21 cellular contexts compared by ENCODE assay signal in the genomic region with DNA sequence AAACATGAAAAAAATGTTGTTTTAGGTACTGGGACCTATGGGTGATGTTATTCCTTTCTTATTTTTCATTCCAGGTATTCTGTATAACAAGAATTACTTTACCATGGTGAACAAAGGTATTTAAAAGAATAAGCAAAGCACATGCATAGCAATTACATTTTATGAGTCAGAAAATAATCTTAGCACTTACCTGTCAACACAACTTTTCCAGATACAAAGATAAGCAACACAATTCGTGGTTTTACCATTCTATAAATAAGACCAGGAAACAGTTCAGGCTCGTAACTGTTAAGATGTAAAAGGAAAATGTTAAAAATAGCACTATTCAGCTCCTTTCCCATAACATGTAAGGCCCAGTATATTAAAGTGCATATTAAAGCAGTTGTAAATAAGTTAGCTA. TPM values are rescaled to one million over a fixed set of nuclear protein-coding genes. Genes with fewer than 3 reads are reported as not detected.
DNase-seq lines count a peak whose midpoint lies in the region; ATAC-seq and TF ChIP-seq lines count a peak whose summit lies in the region.
"Had no signal": no experiment of that assay in that cellular context is flagged by ENCODE, and none has a peak within 500 bp of the region (broad histone marks: within the 10 kb centered on the region; RNA-seq: fewer than 3 reads in every experiment).

No MANE protein-coding gene starts in this region.

- H3K27me3 ChIP-seq in cardiac muscle cell (no peaks in the 10 kb centered on the region), right cardiac atrium (ENCODE audit: control insufficient read depth, insufficient read depth) (no peaks in the 10 kb centered on the region), PC-9 (ENCODE audit: insufficient read depth, low read depth) (no peaks in the 10 kb centered on the region), breast epithelium (no peaks in the 10 kb centered on the region), spleen (replicated peaks in 1 of 7) (no peaks in the 10 kb centered on the region)
- H3K27me3 ChIP-seq: BE2C had no signal

- no peaks in the 10 kb centered on the region for H3K9me2 ChIP-seq in PC-9 (ENCODE audit: insufficient read depth)

- H2AFZ ChIP-seq in PC-9 = no peak overlapping the region
- H2AFZ ChIP-seq: GM23248 had no signal

- 0 out of 2 replicates have a peak overlapping the region, but pooled peaks have one; percentile 4 for H3K4me2 ChIP-seq in PC-9

- TF ChIP-seq CTCF in cardiac muscle cell (IDR thresholded peaks at IDR 0.05; ENCODE audit: low read depth, low read length) (no peak), PC-9 (conservative IDR thresholded peaks at IDR 0.05) (no peak), mucosa of descending colon (IDR thresholded peaks at IDR 0.05) (no peak), breast epithelium (IDR thresholded peaks at IDR 0.05) (no peak), spleen (IDR thresholded peaks at IDR 0.05 in 8 of 11, conservative IDR thresholded peaks at IDR 0.05 in 3 of 11) (no peak)

- H3K36me3 ChIP-seq in cardiac muscle cell = no peaks in the 10 kb centered on the region
- H3K36me3 ChIP-seq in PC-9 (ENCODE audit: low read depth) = no peaks in the 10 kb centered on the region
- no peaks in the 10 kb centered on the region for H3K36me3 ChIP-seq in mucosa of descending colon (ENCODE audit: low read depth)
- no peaks in the 10 kb centered on the region for H3K36me3 ChIP-seq in breast epithelium
- H3K36me3 ChIP-seq in spleen = no peaks in the 10 kb centered on the region
- H3K36me3 ChIP-seq: BE2C had no signal

- H3F3A ChIP-seq in PC-9 (ENCODE audit: insufficient read depth, low read depth) = peaks cover 10% of the 10 kb centered on the region; the same call in 1 of the 2 replicates

- TF ChIP-seq POLR2A in breast epithelium (IDR thresholded peaks at IDR 0.05) (no peak), spleen (IDR thresholded peaks at IDR 0.05) (no peak)

- no peaks in the 10 kb centered on the region for H4K20me1 ChIP-seq in PC-9 (ENCODE audit: insufficient read depth)

- H3K4me1 ChIP-seq in cardiac muscle cell (ENCODE audit: low read depth) = peaks cover 14% of the 10 kb centered on the region
- no peaks in the 10 kb centered on the region for H3K4me1 ChIP-seq in right cardiac atrium (ENCODE audit: control insufficient read depth, insufficient read depth, low read length)
- H3K4me1 ChIP-seq in PC-9 (replicated peaks; ENCODE audit: insufficient read depth) = peaks cover 27% of the 10 kb centered on the region
- no peaks in the 10 kb centered on the region for H3K4me1 ChIP-seq in mucosa of descending colon (ENCODE audit: low read depth)
- no peaks in the 10 kb centered on the region for H3K4me1 ChIP-seq in breast epithelium
- no peaks in the 10 kb centered on the region for H3K4me1 ChIP-seq in spleen
- H3K4me1 ChIP-seq: BE2C had no signal

- intact Hi-C loops in right cardiac atrium (cut with DNase I) = no loop called here
- intact Hi-C loops in PC-9 (cut with micrococcal nuclease; ENCODE audit: unreplicated experiment) = no loop called here
- intact Hi-C loops in mucosa of descending colon (cut with DNase I, micrococcal nuclease) = no loop called here
- intact Hi-C loops in breast epithelium (cut with DNase I; ENCODE audit: low total_unique reads) = no loop called here
- intact Hi-C loops in spleen (cut with DNase I; ENCODE audit: low total_unique reads) = loop anchor here (10.0 kb wide), 1 partner anchor 209 kb away; no protein-coding TSS in a partner anchor

- no peaks in the 10 kb centered on the region for H3K79me2 ChIP-seq in PC-9 (ENCODE audit: low read depth)

- no peak for DNase-seq in cardiac muscle cell (ENCODE audit: low read depth in 1 of 2, low spot score in 1 of 2)
- no peak for DNase-seq in right cardiac atrium
- DNase-seq in PC-9 = peak in 1 of 2 experiments; percentile 71
- DNase-seq in mucosa of descending colon = no peak
- DNase-seq in breast epithelium (ENCODE audit: low spot score in 2 of 2) = no peak
- DNase-seq in spleen = no peak
- DNase-seq: BE2C; C1 segment of cervical spinal cord; Calu3; CD4-positive, alpha-beta memory T cell; COR-L47; DMS79 treated with DMSO at 0.1 percent for 48 hours; GF-D8; GM23248; H7; HCEC 1CT had no signal

- BruUV-seq in PC-9 (replicated peaks; lab: Mats Ljungman, UMichigan) = no TSS peak

- peak overlapping the region; percentile 43 for H3K27ac ChIP-seq in cardiac muscle cell
- H3K27ac ChIP-seq in right cardiac atrium (ENCODE audit: low read length) = no peak overlapping the region
- H3K27ac ChIP-seq in PC-9 = no peak overlapping the region
- H3K27ac ChIP-seq in breast epithelium = no peak overlapping the region
- no peak overlapping the region for H3K27ac ChIP-seq in spleen
- H3K27ac ChIP-seq: 22Rv1, GM23248 had no signal

- no peak for ATAC-seq in right cardiac atrium
- peak; percentile 77 for ATAC-seq in mucosa of descending colon

- H3K9me3 ChIP-seq in cardiac muscle cell (ENCODE audit: low read depth) (no peaks in the 10 kb centered on the region), right cardiac atrium (ENCODE audit: control insufficient read depth, low read length) (no peaks in the 10 kb centered on the region), PC-9 (ENCODE audit: insufficient read depth, low read depth) (no peaks in the 10 kb centered on the region), mucosa of descending colon (no peaks in the 10 kb centered on the region), breast epithelium (no peaks in the 10 kb centered on the region), spleen (no peaks in the 10 kb centered on the region)
- H3K9me3 ChIP-seq: BE2C had no signal

- H3K4me3 ChIP-seq in cardiac muscle cell = no peak overlapping the region
- H3K4me3 ChIP-seq in right cardiac atrium (ENCODE audit: low read length) = no peak overlapping the region
- H3K4me3 ChIP-seq in PC-9 = no peak overlapping the region
- H3K4me3 ChIP-seq in mucosa of descending colon = no peak overlapping the region
- no peak overlapping the region for H3K4me3 ChIP-seq in breast epithelium
- no peak overlapping the region for H3K4me3 ChIP-seq in spleen
- H3K4me3 ChIP-seq: GM23248 had no signal

- CTCF ChIA-PET in PC-9 (lab: Charles Lee) = no interaction called here

- 17% methylated on average over 2 of the region's 2 CpGs for WGBS in right cardiac atrium
- WGBS in spleen, 5 donors = 16 to 26% (median 21%) methylated on average over 2 of the region's 2 CpGs

- POLR2A ChIA-PET in PC-9 (lab: Charles Lee; ENCODE audit: unreplicated experiment) = no interaction called here

RNA-seq across cellular contexts. Expression of gene ATG14, which starts 12.3 kb away (rescaled TPM):
- total RNA-seq in cardiac muscle cell (8.0 and 11.7 TPM in 2 replicates), right cardiac atrium (10 to 100 TPM in 3 of 4 donors, 1 to 10 TPM in 1; 8.0 to 12.9 (median 10.9) TPM), PC-9 (2021) (13.6 and 14.6 TPM in 2 replicates), mucosa of descending colon (10 to 100 TPM in 2 of 3 donors, 1 to 10 TPM in 1; 8.3 to 15.1 (median 10.8) TPM), breast epithelium (10 to 100 TPM; 14.6 to 28.0 (median 16.1) TPM), spleen (10 to 100 TPM; 10.7 to 14.8 (median 13.2) TPM)
- polyA plus RNA-seq in cardiac muscle cell (2.5 and 3.7 TPM in 2 replicates), right cardiac atrium (6.7 TPM), spleen (1 to 10 TPM; 5.4 to 10.0 (median 7.2) TPM)

RNA-seq across cellular contexts. Expression of gene TBPL2, which starts 16.4 kb away (rescaled TPM):
- not detected in 2 replicates for total RNA-seq in cardiac muscle cell
- polyA plus RNA-seq in cardiac muscle cell = not detected in 2 replicates
- total RNA-seq in right cardiac atrium = not detected
- polyA plus RNA-seq in right cardiac atrium = not detected
- not detected in 2 replicates for total RNA-seq in PC-9 (2021)
- total RNA-seq in mucosa of descending colon = not detected
- total RNA-seq in breast epithelium = not detected
- not detected for total RNA-seq in spleen
- polyA plus RNA-seq in spleen = not detected
- total RNA-seq: Calu3; CD4-positive, alpha-beta memory T cell; Daoy; G401; GM23248; H1; H7 had no signal
- polyA plus RNA-seq: AG04450; CD4-positive, alpha-beta memory T cell; GM23248 had no signal
